Comparison of ENCODE assay signal across 19 cellular contexts in the genomic region with DNA sequence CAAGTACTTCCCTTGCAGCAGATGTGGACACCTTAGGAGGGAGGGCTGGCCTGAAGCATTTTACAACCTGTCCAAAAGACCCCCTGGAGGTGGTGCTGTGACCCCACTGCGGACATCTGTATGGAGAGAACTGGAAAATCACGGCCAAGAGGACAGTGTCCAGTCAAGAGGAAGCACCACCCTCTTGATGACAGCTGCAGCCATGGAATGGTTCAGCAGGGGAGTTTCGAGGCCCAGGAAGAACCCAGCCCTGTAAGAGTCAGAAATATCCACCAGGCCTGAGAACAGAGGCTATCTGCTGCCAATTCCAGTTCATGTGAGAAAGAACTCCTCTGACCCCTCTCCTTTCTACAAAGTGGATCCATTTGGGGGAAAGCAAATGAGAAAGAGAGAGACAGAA.
DNase-seq lines count a peak whose midpoint lies in the region; ATAC-seq, FAIRE-seq and TF ChIP-seq lines count a peak whose summit lies in the region.
"Had no signal": no experiment of that assay in that cellular context is flagged by ENCODE, and none has a peak within 500 bp of the region (broad histone marks: within the 10 kb centered on the region; RNA-seq: fewer than 3 reads in every experiment).

No MANE protein-coding gene starts in this region.

- H2AFZ ChIP-seq in K562 (ENCODE audit: low read depth, low read length) (no peak overlapping the region), trophoblast cell (ENCODE audit: insufficient read depth, low read length, poor library complexity) (no peak overlapping the region)

- H3K4ac ChIP-seq in trophoblast cell (ENCODE audit: low read depth, low read length): no peak overlapping the region

- no peaks in the 10 kb centered on the region for H3K4me1 Mint-ChIP-seq in activated T-cell treated with anti-CD3 and anti-CD28 coated beads, Interleukin-2, amount 50 U/mL, for 72 hours (ENCODE audit: low read depth)
- H3K4me1 Mint-ChIP-seq: CD8-positive, alpha-beta memory T cell had no signal

- H3K18ac ChIP-seq in trophoblast cell (ENCODE audit: low read length): peak overlapping the region; percentile 77

- H3K36me3 Mint-ChIP-seq in activated T-cell treated with anti-CD3 and anti-CD28 coated beads, Interleukin-2, amount 50 U/mL, for 72 hours (ENCODE audit: insufficient read depth in 2 of 2): no peaks in the 10 kb centered on the region
- H3K36me3 Mint-ChIP-seq: CD8-positive, alpha-beta memory T cell had no signal

- no peak overlapping the region for H3K27ac ChIP-seq in left ventricle myocardium inferior (replicated peaks)
- no peak overlapping the region for H3K27ac ChIP-seq in K562 (ENCODE audit: extremely low read depth, low read depth, low read length)
- H3K27ac ChIP-seq in heart right ventricle: peak overlapping the region in 1 of 10 donors; percentile 4
- H3K27ac ChIP-seq in trophoblast cell (ENCODE audit: low read depth, low read length): peak overlapping the region; percentile 22
- H3K27ac ChIP-seq: 22Rv1, BLaER1 had no signal

- H3K9me1 ChIP-seq in K562 (ENCODE audit: control insufficient read depth, insufficient read depth, low read length): no peaks in the 10 kb centered on the region

- H4K8ac ChIP-seq in trophoblast cell (ENCODE audit: low read depth, low read length): no peak overlapping the region

- TF ChIP-seq RAD21 in K562 (CRISPR knock-in tag; conservative IDR thresholded peaks at IDR 0.05 in 1 of 2, IDR thresholded peaks at IDR 0.05 in 1 of 2): no peak

- no peaks in the 10 kb centered on the region for H3K9me3 Mint-ChIP-seq in activated T-cell treated with anti-CD3 and anti-CD28 coated beads, Interleukin-2, amount 50 U/mL, for 72 hours
- H3K9me3 Mint-ChIP-seq: CD8-positive, alpha-beta memory T cell had no signal

- TF ChIP-seq EP300 in K562 (IDR thresholded peaks at IDR 0.05; ENCODE audit: low read length): no peak

- H4K91ac ChIP-seq in trophoblast cell (ENCODE audit: low read depth, low read length): no peak overlapping the region

- no peak overlapping the region for H3K14ac ChIP-seq in trophoblast cell (ENCODE audit: low read length)

- no peak overlapping the region for H3K4me3 Mint-ChIP-seq in activated T-cell treated with anti-CD3 and anti-CD28 coated beads, Interleukin-2, amount 50 U/mL, for 72 hours
- H3K4me3 Mint-ChIP-seq: CD8-positive, alpha-beta memory T cell had no signal

- CTCF ChIA-PET in K562 (lab: Yijun Ruan, JAX; ENCODE audit: low intra/inter-chr PET ratio): no interaction called here

- WGBS in K562 (ENCODE audit: insufficient coverage, low coverage, missing lambda C conversion rate): 3% methylated on average over 3 of the region's 3 CpGs
- 38 to 44% methylated on average over 3 of the region's 3 CpGs for WGBS in heart right ventricle, 2 donors
- WGBS in trophoblast cell (ENCODE audit: extremely low coverage, insufficient coverage, insufficient read length): no CpG with 5 or more reads among the region's 3 CpGs

- H3K36me3 ChIP-seq in left ventricle myocardium inferior: no peaks in the 10 kb centered on the region
- H3K36me3 ChIP-seq in K562 (ENCODE audit: control insufficient read depth, insufficient read depth, low read length): no peaks in the 10 kb centered on the region
- H3K36me3 ChIP-seq in heart right ventricle: peaks cover 0 to 12% (median 0%) of the 10 kb centered on the region in 9 donors
- peaks cover 7 to 12% of the 10 kb centered on the region in 2 experiments for H3K36me3 ChIP-seq in trophoblast cell (ENCODE audit: control insufficient read depth in 1 of 2, insufficient read depth in 2 of 2, low read length in 2 of 2)
- H3K36me3 ChIP-seq: BLaER1 had no signal

- TF ChIP-seq CTCF in left ventricle myocardium inferior (IDR thresholded peaks at IDR 0.05; ENCODE audit: borderline replicate concordance) (no peak), K562 (IDR thresholded peaks at IDR 0.05 in 2 of 3, conservative IDR thresholded peaks at IDR 0.05 in 1 of 3; ENCODE audit: insufficient read depth in 2 of 3, low read depth in 1 of 3, low read length in 3 of 3) (0 out of 6 replicates have a peak, but pooled peaks of 1 of the 3 experiments have one; percentile 11), heart right ventricle (IDR thresholded peaks at IDR 0.05) (no peak)

- H3K79me2 ChIP-seq in K562 (ENCODE audit: control insufficient read depth, insufficient read depth, low read length): no peaks in the 10 kb centered on the region
- no peaks in the 10 kb centered on the region for H3K79me2 ChIP-seq in trophoblast cell (ENCODE audit: control insufficient read depth, insufficient read depth, low read length, poor library complexity)

- H4K12ac ChIP-seq in trophoblast cell (ENCODE audit: low read depth, low read length): no peak overlapping the region

- no peak overlapping the region for H2BK12ac ChIP-seq in trophoblast cell (ENCODE audit: low read length)

- H3K9me3 ChIP-seq in left ventricle myocardium inferior (replicated peaks) (no peaks in the 10 kb centered on the region), K562 (replicated peaks; ENCODE audit: control insufficient read depth, insufficient read depth, low read depth, low read length) (no peaks in the 10 kb centered on the region), heart right ventricle (no peaks in the 10 kb centered on the region), trophoblast cell (ENCODE audit: insufficient read depth, low read depth, low read length) (no peaks in the 10 kb centered on the region)
- H3K9me3 ChIP-seq: BLaER1, Caco-2 had no signal

- no peak overlapping the region for H3K4me2 ChIP-seq in K562 (ENCODE audit: insufficient read depth, low read length)
- no peak overlapping the region for H3K4me2 ChIP-seq in trophoblast cell (ENCODE audit: low read length)
- H3K4me2 ChIP-seq: BLaER1 had no signal

- DNase-seq in Right ventricle myocardium inferior (ENCODE audit: missing footprints) (no peak), left ventricle myocardium inferior (no peak), K562 (ENCODE audit: extremely low read depth in 1 of 4, low spot score in 3 of 4) (no peak), heart right ventricle (no peak), trophoblast cell (no peak), GM12891 (ENCODE audit: insufficient read length, low spot score) (no peak), GM12892 (ENCODE audit: insufficient read length) (no peak)
- DNase-seq in activated T-cell treated with anti-CD3 and anti-CD28 coated beads, Interleukin-2, amount 50 U/mL, for 72 hours: no peak
- DNase-seq: AML-193; Caco-2; CD8-positive, alpha-beta memory T cell; DMS53; GF-D8 had no signal

- no peak overlapping the region for H3K27ac Mint-ChIP-seq in activated T-cell treated with anti-CD3 and anti-CD28 coated beads, Interleukin-2, amount 50 U/mL, for 72 hours
- H3K27ac Mint-ChIP-seq: CD8-positive, alpha-beta memory T cell had no signal

- no peak overlapping the region for H3K23ac ChIP-seq in trophoblast cell (ENCODE audit: low read length)

- no TSS peak for BruUV-seq in K562 (replicated peaks; lab: Mats Ljungman, UMichigan)

- ATAC-seq in Right ventricle myocardium inferior (peak; percentile 29), K562 (peak; percentile 35), heart right ventricle (peak in 7 of 8 donors; percentile 11 to 70 (median 45))
- ATAC-seq in activated T-cell treated with anti-CD3 and anti-CD28 coated beads, Interleukin-2, amount 50 U/mL, for 72 hours (replicated peaks in 1 of 2): no peak
- ATAC-seq: HCT116 had no signal

- in situ Hi-C loops in K562 (cut with MboI): no loop called here

- TF ChIP-seq POLR2A in K562 (conservative IDR thresholded peaks at IDR 0.05): no peak
- no peak for TF ChIP-seq POLR2A in GM12891 (IDR thresholded peaks at IDR 0.05; ENCODE audit: low read depth, low read length)
- TF ChIP-seq POLR2A in GM12892 (IDR thresholded peaks at IDR 0.05; ENCODE audit: low read depth, low read length): no peak

- POLR2A ChIA-PET in K562 (lab: Yijun Ruan, JAX): no interaction called here

- H3K79me1 ChIP-seq in trophoblast cell (ENCODE audit: low read length): no peaks in the 10 kb centered on the region

- H3K4me3 ChIP-seq in left ventricle myocardium inferior (no peak overlapping the region), K562 (no peak overlapping the region), heart right ventricle (no peak overlapping the region), trophoblast cell (ENCODE audit: low read depth, low read length) (no peak overlapping the region)
- H3K4me3 ChIP-seq: BLaER1 had no signal

- no peaks in the 10 kb centered on the region for H4K20me1 ChIP-seq in K562 (replicated peaks; ENCODE audit: control insufficient read depth, insufficient read depth, low read length)
- H4K20me1 ChIP-seq: BLaER1 had no signal

- FAIRE-seq in K562 (lab: Jason Lieb, UNC): no peak
- no peak for FAIRE-seq in GM12891 (lab: Jason Lieb, UNC)
- FAIRE-seq in GM12892 (lab: Jason Lieb, UNC): no peak
- FAIRE-seq: GM18507, H54, HTR-8/SVneo had no signal

- H3K4me1 ChIP-seq in left ventricle myocardium inferior (peaks cover 45% of the 10 kb centered on the region), K562 (replicated peaks in 1 of 2; ENCODE audit: control insufficient read depth in 2 of 2, insufficient read depth in 2 of 2, low read length in 2 of 2) (no peaks in the 10 kb centered on the region), heart right ventricle (peaks cover 0 to 41% (median 25%) of the 10 kb centered on the region in 9 donors), trophoblast cell (ENCODE audit: control insufficient read depth in 1 of 2, insufficient read depth in 2 of 2, low read length in 2 of 2) (peaks cover 4 to 11% of the 10 kb centered on the region in 2 experiments)

- H2AK5ac ChIP-seq in trophoblast cell (ENCODE audit: low read length): no peak overlapping the region

- intact Hi-C loops in Right ventricle myocardium inferior (cut with DNase I): no loop called here
- intact Hi-C loops in left ventricle myocardium inferior (cut with micrococcal nuclease): no loop called here
- intact Hi-C loops in K562 (cut with micrococcal nuclease): loop anchor here (5.0 kb wide), 1 partner anchor 130 kb away; no protein-coding TSS in a partner anchor
- intact Hi-C loops in heart right ventricle (cut with DNase I): no loop called here

- H2BK120ac ChIP-seq in trophoblast cell (ENCODE audit: insufficient read depth, low read length, poor library complexity): no peak overlapping the region

- H3K27me3 ChIP-seq in left ventricle myocardium inferior (ENCODE audit: low read depth): no peaks in the 10 kb centered on the region
- peaks cover 20 to 49% of the 10 kb centered on the region in 2 experiments for H3K27me3 ChIP-seq in K562 (ENCODE audit: control insufficient read depth in 2 of 2, insufficient read depth in 2 of 2, low read length in 2 of 2)
- H3K27me3 ChIP-seq in heart right ventricle: no peaks in the 10 kb centered on the region
- no peaks in the 10 kb centered on the region for H3K27me3 ChIP-seq in trophoblast cell (ENCODE audit: insufficient read depth, low read length)
- H3K27me3 ChIP-seq: BLaER1 had no signal

- H3K27me3 Mint-ChIP-seq in activated T-cell treated with anti-CD3 and anti-CD28 coated beads, Interleukin-2, amount 50 U/mL, for 72 hours (ENCODE audit: low read depth): peaks cover 6% of the 10 kb centered on the region

- no peak overlapping the region for H2BK5ac ChIP-seq in trophoblast cell (ENCODE audit: low read depth, low read length, poor library complexity)

- H3K9ac ChIP-seq in K562 (ENCODE audit: insufficient read depth in 1 of 2, low read depth in 2 of 2, low read length in 2 of 2) (0 out of 4 replicates have a peak overlapping the region, but pooled peaks of 1 of the 2 experiments have one; percentile 13), trophoblast cell (ENCODE audit: low read length) (no peak overlapping the region)
- H3K9ac ChIP-seq: BLaER1 had no signal

Comparison
In these comparisons a context has a peak if more than half of its experiments do, and no peak if none do; other contexts are left out.
1. ATAC-seq: peak in Right ventricle myocardium inferior (single experiment), K562 (single experiment) and heart right ventricle (7 of 8); none in activated T-cell treated with anti-CD3 and anti-CD28 coated beads, Interleukin-2, amount 50 U/mL, for 72 hours (0 of 2).